ENCODE assay signal across 1 cellular context in the genomic region with DNA sequence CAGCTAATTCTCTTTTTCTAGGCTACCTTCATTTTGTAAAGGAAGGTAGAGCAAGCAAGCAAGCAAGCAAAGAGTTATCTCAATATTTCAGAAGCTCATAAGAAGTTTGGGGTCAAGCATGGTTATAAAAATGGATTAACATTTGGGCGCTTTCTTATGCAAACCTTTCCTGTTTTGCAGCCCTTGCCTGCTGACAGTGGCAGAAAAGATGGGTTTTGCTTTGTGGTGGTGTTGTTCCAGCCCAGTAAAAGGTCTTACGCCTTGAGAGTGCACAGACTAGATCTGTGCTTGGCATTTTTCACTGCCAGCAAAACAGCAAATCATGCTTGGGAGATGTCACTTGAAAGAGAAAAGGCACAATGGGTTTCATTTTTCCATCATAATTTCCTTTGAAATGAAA.
TF ChIP-seq lines count a peak whose summit lies in the region.

No MANE protein-coding gene starts in this region.

TF ChIP-seq in GM23338, 12 proteins besides CTCF, POLR2A, EP300 and RAD21 (continued from another document):
- no peak for TF ChIP-seq STAT1 (IDR thresholded peaks at IDR 0.05; ENCODE audit: unreplicated experiment)
- no peak for TF ChIP-seq EZH2 (IDR thresholded peaks at IDR 0.05; ENCODE audit: low read depth, unreplicated experiment)
